In genomic region chr2:113583541-113584225, GRCh38 we compare ENCODE assay signal across 1 cellular context.
A peak's percentile ranks its signal among the peaks of the same experiment; 100 is the strongest.
TF ChIP-seq lines count a peak whose summit lies in the region.

No MANE protein-coding gene starts in this region.

TF ChIP-seq in H1, 55 proteins besides CTCF, POLR2A, EP300 and RAD21 (continued from another document):
- TF ChIP-seq FOSL1 (IDR thresholded peaks at IDR 0.05; ENCODE audit: insufficient read depth, low read depth, low read length): peak; percentile 100
- peak; percentile 42; the same call in 1 of the 2 replicates for TF ChIP-seq POLR2AphosphoS5 (IDR thresholded peaks at IDR 0.05; ENCODE audit: low read depth, low read length)
- TF ChIP-seq CREB1 (IDR thresholded peaks at IDR 0.05): peak; percentile 42; the same call in 1 of the 2 replicates
- peak; percentile 52 for TF ChIP-seq PHF8 (conservative IDR thresholded peaks at IDR 0.05; ENCODE audit: low read depth, low read length)
- 0 out of 2 replicates have a peak, but pooled peaks have one; percentile 17 for TF ChIP-seq TCF12 (IDR thresholded peaks at IDR 0.05; ENCODE audit: low read depth, low read length)
- TF ChIP-seq SIN3A (conservative IDR thresholded peaks at IDR 0.05 in 1 of 2, IDR thresholded peaks at IDR 0.05 in 1 of 2; ENCODE audit: low read depth in 1 of 2, low read length in 2 of 2): 0 out of 4 replicates have a peak, but pooled peaks have one; percentile 19 to 43
- peak; percentile 27 for TF ChIP-seq EZH2 (IDR thresholded peaks at IDR 0.05; ENCODE audit: low read depth, low read length, severe bottlenecking)
